8 cellular contexts compared by ENCODE assay signal in the genomic region with DNA sequence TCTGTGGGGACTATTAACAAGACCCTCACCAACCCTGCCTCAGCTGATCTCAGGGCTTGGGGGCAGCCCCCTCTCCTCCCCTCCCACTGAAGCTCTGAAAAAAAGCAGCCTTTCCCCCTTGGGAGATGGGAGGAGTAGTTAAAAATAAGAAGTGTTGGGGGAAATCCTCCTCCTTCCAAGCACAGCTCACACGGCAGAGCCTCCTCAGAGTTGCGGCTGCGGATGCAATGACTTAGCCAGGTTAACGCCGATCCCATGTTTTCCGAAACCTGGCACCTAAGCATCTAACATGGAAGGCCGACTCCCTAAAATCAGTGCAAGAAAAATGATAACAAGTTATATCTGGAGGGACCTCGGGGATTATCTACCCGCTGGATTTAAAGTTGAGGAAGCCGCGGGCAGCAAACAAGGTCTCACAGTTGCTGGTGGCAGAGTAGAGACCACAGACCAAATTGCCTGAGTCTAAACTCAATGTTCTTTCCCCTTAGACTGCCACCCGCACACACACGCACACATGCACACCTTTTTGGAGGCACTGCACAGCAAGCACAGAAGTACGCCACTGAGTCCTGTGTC. TPM values are rescaled to one million over a fixed set of nuclear protein-coding genes. Genes with fewer than 3 reads are reported as not detected.
A peak's percentile ranks its signal among the peaks of the same experiment; 100 is the strongest.
DNase-seq lines count a peak whose midpoint lies in the region; ATAC-seq and TF ChIP-seq lines count a peak whose summit lies in the region.

No MANE protein-coding gene starts in this region.

- H3K27me3 Mint-ChIP-seq in activated CD8-positive, alpha-beta T cell treated with anti-CD3 and anti-CD28 coated beads for 36 hours = peaks cover 51% of the 10 kb centered on the region
- H3K27me3 Mint-ChIP-seq in activated CD8-positive, alpha-beta T cell treated with anti-CD3 and anti-CD28 coated beads, Interleukin-2, amount 10 ng/mL, durations not matched to agents 7 days and 5 days (ENCODE audit: low read depth) = peaks cover 76% of the 10 kb centered on the region
- H3K27me3 Mint-ChIP-seq in activated T-helper 2 cell treated with anti-CD3 and anti-CD28 coated beads, Interferon-gamma antibody, Interleukin-2, Interleukin-4, amounts not matched to agents 10 μg/mL and 5 μg/mL and 100 μg/mL, durations not matched to agents 14 hours and 24 hours and 36 hours (ENCODE audit: low read depth) = peaks cover 73% of the 10 kb centered on the region

- no peak for ATAC-seq in activated CD8-positive, alpha-beta T cell treated with anti-CD3 and anti-CD28 coated beads for 36 hours
- ATAC-seq in activated CD8-positive, alpha-beta T cell treated with anti-CD3 and anti-CD28 coated beads, Interleukin-2, amount 10 ng/mL, durations not matched to agents 7 days and 5 days = no peak
- no peak for ATAC-seq in GM19324 (IDR thresholded peaks at IDR 0.05; ENCODE audit: low FRiP score, unreplicated experiment)

- peak overlapping the region; percentile 72 for H3K4me3 ChIP-seq in choroid plexus epithelial cell (ENCODE audit: low read depth, low read length)
- H3K4me3 ChIP-seq in mesodermal cell (ENCODE audit: extremely low read depth, insufficient read depth, low read length, poor library complexity, severe bottlenecking) = peak overlapping the region; percentile 78
- H3K4me3 ChIP-seq in tibial artery = peak overlapping the region; percentile 90 to 95

- WGBS in mesodermal cell (ENCODE audit: insufficient coverage in 2 of 2), 2 experiments = 30 to 32% methylated on average over 9 to 13 of the region's 14 CpGs

- DNase-seq in activated CD8-positive, alpha-beta T cell treated with anti-CD3 and anti-CD28 coated beads for 36 hours = no peak
- DNase-seq in activated CD8-positive, alpha-beta T cell treated with anti-CD3 and anti-CD28 coated beads, Interleukin-2, amount 10 ng/mL, durations not matched to agents 7 days and 5 days = no peak
- DNase-seq in choroid plexus epithelial cell (ENCODE audit: low read depth) (no peak), tibial artery (no peak), glomerular visceral epithelial cell (ENCODE audit: extremely low spot score) (no peak)
- DNase-seq in activated T-helper 2 cell treated with anti-CD3 and anti-CD28 coated beads, Interferon-gamma antibody, Interleukin-2, Interleukin-4, amounts not matched to agents 10 μg/mL and 5 μg/mL and 100 μg/mL, durations not matched to agents 14 hours and 24 hours and 36 hours (ENCODE audit: low spot score) = no peak

- H3K9me3 ChIP-seq in mesodermal cell (ENCODE audit: control insufficient read depth, low read length) (peaks cover 8% of the 10 kb centered on the region), tibial artery (no peaks in the 10 kb centered on the region)

- H3K4me3 Mint-ChIP-seq in activated CD8-positive, alpha-beta T cell treated with anti-CD3 and anti-CD28 coated beads for 36 hours = peak overlapping the region; percentile 23
- H3K4me3 Mint-ChIP-seq in activated CD8-positive, alpha-beta T cell treated with anti-CD3 and anti-CD28 coated beads, Interleukin-2, amount 10 ng/mL, durations not matched to agents 7 days and 5 days = no peak overlapping the region
- H3K4me3 Mint-ChIP-seq in activated T-helper 2 cell treated with anti-CD3 and anti-CD28 coated beads, Interferon-gamma antibody, Interleukin-2, Interleukin-4, amounts not matched to agents 10 μg/mL and 5 μg/mL and 100 μg/mL, durations not matched to agents 14 hours and 24 hours and 36 hours (ENCODE audit: low read depth) = no peak overlapping the region

- H3K27ac ChIP-seq in mesodermal cell (ENCODE audit: low read depth, low read length, severe bottlenecking) (peak overlapping the region; percentile 96), tibial artery (peak overlapping the region; percentile 93 to 97)

- H3K27ac Mint-ChIP-seq in activated CD8-positive, alpha-beta T cell treated with anti-CD3 and anti-CD28 coated beads for 36 hours = no peak overlapping the region
- H3K27ac Mint-ChIP-seq in activated CD8-positive, alpha-beta T cell treated with anti-CD3 and anti-CD28 coated beads, Interleukin-2, amount 10 ng/mL, durations not matched to agents 7 days and 5 days = no peak overlapping the region
- no peak overlapping the region for H3K27ac Mint-ChIP-seq in activated T-helper 2 cell treated with anti-CD3 and anti-CD28 coated beads, Interferon-gamma antibody, Interleukin-2, Interleukin-4, amounts not matched to agents 10 μg/mL and 5 μg/mL and 100 μg/mL, durations not matched to agents 14 hours and 24 hours and 36 hours

- H3K4me1 ChIP-seq in mesodermal cell (ENCODE audit: control insufficient read depth, insufficient read depth, low read length, poor library complexity, severe bottlenecking) = peaks cover 14% of the 10 kb centered on the region
- H3K4me1 ChIP-seq in tibial artery = peaks cover 0 to 21% (median 9%) of the 10 kb centered on the region in 4 donors

- H3K9me3 Mint-ChIP-seq in activated CD8-positive, alpha-beta T cell treated with anti-CD3 and anti-CD28 coated beads for 36 hours = no peaks in the 10 kb centered on the region
- no peaks in the 10 kb centered on the region for H3K9me3 Mint-ChIP-seq in activated CD8-positive, alpha-beta T cell treated with anti-CD3 and anti-CD28 coated beads, Interleukin-2, amount 10 ng/mL, durations not matched to agents 7 days and 5 days (ENCODE audit: insufficient read depth)
- H3K9me3 Mint-ChIP-seq in activated T-helper 2 cell treated with anti-CD3 and anti-CD28 coated beads, Interferon-gamma antibody, Interleukin-2, Interleukin-4, amounts not matched to agents 10 μg/mL and 5 μg/mL and 100 μg/mL, durations not matched to agents 14 hours and 24 hours and 36 hours = no peaks in the 10 kb centered on the region

- CTCF ChIA-PET in activated CD8-positive, alpha-beta T cell treated with anti-CD3 and anti-CD28 coated beads for 36 hours (lab: Charles Lee) = no interaction called here
- CTCF ChIA-PET in activated CD8-positive, alpha-beta T cell treated with anti-CD3 and anti-CD28 coated beads, Interleukin-2, amount 10 ng/mL, durations not matched to agents 7 days and 5 days (lab: Charles Lee) = no interaction called here

- H3K27me3 ChIP-seq in tibial artery = no peaks in the 10 kb centered on the region

- H3K36me3 ChIP-seq in mesodermal cell (ENCODE audit: control insufficient read depth, insufficient read depth, low read length) = peaks cover 35% of the 10 kb centered on the region
- H3K36me3 ChIP-seq in tibial artery = peaks cover 11 to 20% (median 20%) of the 10 kb centered on the region in 3 donors

- POLR2A ChIA-PET in activated CD8-positive, alpha-beta T cell treated with anti-CD3 and anti-CD28 coated beads for 36 hours (lab: Charles Lee) = no interaction called here
- POLR2A ChIA-PET in activated CD8-positive, alpha-beta T cell treated with anti-CD3 and anti-CD28 coated beads, Interleukin-2, amount 10 ng/mL, durations not matched to agents 7 days and 5 days (lab: Charles Lee) = no interaction called here

- intact Hi-C loops in activated CD8-positive, alpha-beta T cell treated with anti-CD3 and anti-CD28 coated beads for 36 hours (cut with micrococcal nuclease) = no loop called here
- intact Hi-C loops in tibial artery (cut with DNase I; ENCODE audit: low total_unique reads) = loop anchor here (5.0 kb wide), 1 partner anchor 194 kb away; no protein-coding TSS in a partner anchor
- intact Hi-C loops in activated T-helper 2 cell treated with anti-CD3 and anti-CD28 coated beads, Interferon-gamma antibody, Interleukin-2, Interleukin-4, amounts not matched to agents 10 μg/mL and 5 μg/mL and 100 μg/mL, durations not matched to agents 14 hours and 24 hours and 36 hours (cut with micrococcal nuclease) = loop anchor here (10.0 kb wide), 1 partner anchor 153 kb away; no protein-coding TSS in a partner anchor

- TF ChIP-seq CTCF in activated CD8-positive, alpha-beta T cell treated with anti-CD3 and anti-CD28 coated beads for 36 hours (IDR thresholded peaks at IDR 0.05) = no peak
- TF ChIP-seq CTCF in choroid plexus epithelial cell (conservative IDR thresholded peaks at IDR 0.05; ENCODE audit: low read depth, low read length) = no peak
- TF ChIP-seq CTCF in tibial artery (IDR thresholded peaks at IDR 0.05) = no peak

- peaks cover 4% of the 10 kb centered on the region for H3K4me1 Mint-ChIP-seq in activated CD8-positive, alpha-beta T cell treated with anti-CD3 and anti-CD28 coated beads for 36 hours (ENCODE audit: low read depth)
- H3K4me1 Mint-ChIP-seq in activated CD8-positive, alpha-beta T cell treated with anti-CD3 and anti-CD28 coated beads, Interleukin-2, amount 10 ng/mL, durations not matched to agents 7 days and 5 days (ENCODE audit: low read depth) = peaks cover 6% of the 10 kb centered on the region
- peaks cover 4% of the 10 kb centered on the region for H3K4me1 Mint-ChIP-seq in activated T-helper 2 cell treated with anti-CD3 and anti-CD28 coated beads, Interferon-gamma antibody, Interleukin-2, Interleukin-4, amounts not matched to agents 10 μg/mL and 5 μg/mL and 100 μg/mL, durations not matched to agents 14 hours and 24 hours and 36 hours (ENCODE audit: low read depth)

- H3K36me3 Mint-ChIP-seq in activated CD8-positive, alpha-beta T cell treated with anti-CD3 and anti-CD28 coated beads for 36 hours (ENCODE audit: low read depth) = no peaks in the 10 kb centered on the region
- H3K36me3 Mint-ChIP-seq in activated CD8-positive, alpha-beta T cell treated with anti-CD3 and anti-CD28 coated beads, Interleukin-2, amount 10 ng/mL, durations not matched to agents 7 days and 5 days (ENCODE audit: low read depth) = no peaks in the 10 kb centered on the region
- H3K36me3 Mint-ChIP-seq in activated T-helper 2 cell treated with anti-CD3 and anti-CD28 coated beads, Interferon-gamma antibody, Interleukin-2, Interleukin-4, amounts not matched to agents 10 μg/mL and 5 μg/mL and 100 μg/mL, durations not matched to agents 14 hours and 24 hours and 36 hours (ENCODE audit: low read depth) = no peaks in the 10 kb centered on the region

RNA-seq across cellular contexts. Expression of gene TPM1, which starts 1.1 kb away (rescaled TPM):
- 1 to 10 TPM; 6.0 to 6.3 TPM for total RNA-seq in activated CD8-positive, alpha-beta T cell treated with anti-CD3 and anti-CD28 coated beads for 36 hours
- total RNA-seq in activated CD8-positive, alpha-beta T cell treated with anti-CD3 and anti-CD28 coated beads, Interleukin-2, amount 10 ng/mL, durations not matched to agents 7 days and 5 days = 1 to 10 TPM; 7.4 to 7.8 TPM
- 1,311 TPM for polyA plus RNA-seq in mesodermal cell (2013, experiment 1 of 2)
- polyA plus RNA-seq in mesodermal cell (2013, experiment 2 of 2) = 1,352 TPM
- total RNA-seq in activated T-helper 2 cell treated with anti-CD3 and anti-CD28 coated beads, Interferon-gamma antibody, Interleukin-2, Interleukin-4, amounts not matched to agents 10 μg/mL and 5 μg/mL and 100 μg/mL, durations not matched to agents 14 hours and 24 hours and 36 hours = 11.1 and 13.5 TPM in 2 replicates
